ENCODE assay signal across 3 cellular contexts in the genomic region with DNA sequence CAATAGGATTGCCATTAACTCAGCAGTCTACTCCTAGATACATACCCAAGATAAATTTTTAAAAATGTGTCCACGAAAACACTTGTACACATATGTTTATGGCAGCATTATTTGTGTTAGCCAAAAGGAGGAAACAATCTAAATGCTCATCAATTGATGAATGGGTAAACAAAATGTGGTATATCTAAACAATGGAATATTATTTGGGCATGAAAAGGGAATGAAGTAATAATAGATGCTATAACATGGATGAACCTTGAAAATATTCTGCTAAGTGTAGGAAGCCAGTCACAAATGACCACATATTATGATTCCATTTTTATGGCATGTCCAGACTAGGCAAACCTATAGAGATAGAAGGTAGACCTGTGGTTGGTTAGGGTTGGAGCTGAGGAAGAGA.
A peak's percentile ranks its signal among the peaks of the same experiment; 100 is the strongest.
TF ChIP-seq lines count a peak whose summit lies in the region.

No MANE protein-coding gene starts in this region.

TF ChIP-seq in HEK293, 187 proteins besides CTCF, POLR2A, EP300 and RAD21:
- peak; percentile 33; the same call in 1 of the 2 replicates for TF ChIP-seq ZNF580 (tag by site-specific recombination; IDR thresholded peaks at IDR 0.05)
- TF ChIP-seq ZNF510 (tag by site-specific recombination; IDR thresholded peaks at IDR 0.05; ENCODE audit: insufficient replicate concordance) = no peak
- TF ChIP-seq, protein P1, sequence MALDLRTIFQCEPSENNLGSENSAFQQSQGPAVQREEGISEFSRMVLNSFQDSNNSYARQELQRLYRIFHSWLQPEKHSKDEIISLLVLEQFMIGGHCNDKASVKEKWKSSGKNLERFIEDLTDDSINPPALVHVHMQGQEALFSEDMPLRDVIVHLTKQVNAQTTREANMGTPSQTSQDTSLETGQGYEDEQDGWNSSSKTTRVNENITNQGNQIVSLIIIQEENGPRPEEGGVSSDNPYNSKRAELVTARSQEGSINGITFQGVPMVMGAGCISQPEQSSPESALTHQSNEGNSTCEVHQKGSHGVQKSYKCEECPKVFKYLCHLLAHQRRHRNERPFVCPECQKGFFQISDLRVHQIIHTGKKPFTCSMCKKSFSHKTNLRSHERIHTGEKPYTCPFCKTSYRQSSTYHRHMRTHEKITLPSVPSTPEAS (tag by site-specific recombination; IDR thresholded peaks at IDR 0.05) = no peak
- peak; percentile 75; the same call in 1 of the 2 replicates for TF ChIP-seq ZNF146 (tag by site-specific recombination; IDR thresholded peaks at IDR 0.05)

TF ChIP-seq in WTC11, 78 proteins besides CTCF, POLR2A, EP300 and RAD21 (continued from another document):
- TF ChIP-seq GTF2I (CRISPR knock-in tag; conservative IDR thresholded peaks at IDR 0.05) = peak; percentile 62; the same call in 1 of the 2 replicates

TF ChIP-seq in H1, 55 proteins besides CTCF, POLR2A, EP300 and RAD21 (continued from another document):
- TF ChIP-seq NANOG (IDR thresholded peaks at IDR 0.05; ENCODE audit: insufficient read depth, low read depth, low read length, poor library complexity, severe bottlenecking) = no peak
- peak; percentile 65; the same call in 1 of the 2 replicates for TF ChIP-seq KDM1A (IDR thresholded peaks at IDR 0.05; ENCODE audit: borderline replicate concordance, low read length)
- TF ChIP-seq HDAC6 (IDR thresholded peaks at IDR 0.05; ENCODE audit: low read depth, low read length) = no peak
- no peak for TF ChIP-seq MAX (IDR thresholded peaks at IDR 0.05)
- TF ChIP-seq ATF2 (IDR thresholded peaks at IDR 0.05; ENCODE audit: low read length) = no peak
